Comparison of ENCODE assay signal across 8 cellular contexts in genomic region chr4:88284378-88285234, GRCh38. TPM values are rescaled to one million over a fixed set of nuclear protein-coding genes. Genes with fewer than 3 reads are reported as not detected.
DNase-seq lines count a peak whose midpoint lies in the region; ATAC-seq and TF ChIP-seq lines count a peak whose summit lies in the region.

Gene PPM1K, minus strand, starts transcription at chr4:88284561. Its CDS starts 5,978 bp downstream, at chr4:88278583.

- peak within 1 kb of the TSS; percentile 98 for H3K4me3 Mint-ChIP-seq in HFFc6
- peak within 1 kb of the TSS; percentile 89 for H3K4me3 Mint-ChIP-seq in activated naive CD4-positive, alpha-beta T cell treated with anti-CD3 and anti-CD28 coated beads, Interleukin-2, amount 10 ng/mL, durations not matched to agents 7 days and 5 days

- peaks cover 28% of the 10 kb centered on the region for H3K4me1 Mint-ChIP-seq in HFFc6 (ENCODE audit: low read depth)
- peaks cover 43% of the 10 kb centered on the region for H3K4me1 Mint-ChIP-seq in activated naive CD4-positive, alpha-beta T cell treated with anti-CD3 and anti-CD28 coated beads, Interleukin-2, amount 10 ng/mL, durations not matched to agents 7 days and 5 days

- H3K4me1 ChIP-seq in gastroesophageal sphincter: peaks cover 0 to 65% (median 0%) of the 10 kb centered on the region in 3 donors
- H3K4me1 ChIP-seq in neutrophil (ENCODE audit: control insufficient read depth in 1 of 2, insufficient read depth in 1 of 2, low read depth in 1 of 2, low read length in 1 of 2): peaks cover 15 to 19% of the 10 kb centered on the region in 2 experiments

- peaks cover 6% of the 10 kb centered on the region for H3K27me3 Mint-ChIP-seq in HFFc6 (ENCODE audit: insufficient read depth)
- peaks cover 3% of the 10 kb centered on the region for H3K27me3 Mint-ChIP-seq in activated naive CD4-positive, alpha-beta T cell treated with anti-CD3 and anti-CD28 coated beads, Interleukin-2, amount 10 ng/mL, durations not matched to agents 7 days and 5 days

- TF ChIP-seq CTCF in HFFc6 (IDR thresholded peaks at IDR 0.05): peak; percentile 59
- no peak for TF ChIP-seq CTCF in NB4 (IDR thresholded peaks at IDR 0.05; ENCODE audit: low read depth, low read length)
- TF ChIP-seq CTCF in gastroesophageal sphincter (IDR thresholded peaks at IDR 0.05): peak in 2 of 4 experiments; percentile 33 to 38
- peak; percentile 60 for TF ChIP-seq CTCF in neutrophil (IDR thresholded peaks at IDR 0.05)

- H3K9me3 ChIP-seq in SK-N-MC (ENCODE audit: low read depth, low read length) (no peaks in the 10 kb centered on the region), gastroesophageal sphincter (no peaks in the 10 kb centered on the region), neutrophil (no peaks in the 10 kb centered on the region)

- WGBS in gastroesophageal sphincter (ENCODE audit: low coverage in 1 of 2), 2 donors: 0 to 1% methylated on average over 3 to 19 of the region's 56 CpGs

- peak; percentile 96 for ATAC-seq in gastroesophageal sphincter

- TF ChIP-seq EP300 in gastroesophageal sphincter (IDR thresholded peaks at IDR 0.05): no peak

- no peaks in the 10 kb centered on the region for H3K36me3 ChIP-seq in SK-N-MC (ENCODE audit: insufficient read depth, low read length)
- no peaks in the 10 kb centered on the region for H3K36me3 ChIP-seq in gastroesophageal sphincter
- H3K36me3 ChIP-seq in neutrophil: no peaks in the 10 kb centered on the region

- CTCF ChIA-PET in activated naive CD4-positive, alpha-beta T cell treated with anti-CD3 and anti-CD28 coated beads, Interleukin-2, amount 10 ng/mL, durations not matched to agents 7 days and 5 days (lab: Charles Lee): interaction anchor here (1.0 to 2.0 kb wide), 8 partner anchors 21 to 230 kb away, joined by 3 to 6 read pairs (median 5); partner anchors contain the start of genes HERC5 and HERC6

- DNase-seq in GM04504 (ENCODE audit: low read depth): peak; percentile 96
- peak; percentile 99 for DNase-seq in HFFc6
- DNase-seq in NB4 (ENCODE audit: low read depth): peak; percentile 98
- DNase-seq in SK-N-MC (ENCODE audit: low read depth, low spot score): peak; percentile 80
- DNase-seq in activated naive CD4-positive, alpha-beta T cell treated with anti-CD3 and anti-CD28 coated beads, Interleukin-2, amount 10 ng/mL, durations not matched to agents 7 days and 5 days: peak; percentile 100
- DNase-seq in substantia nigra (lab: John Stamatoyannopoulos, UW): peak; percentile 95 to 100 (median 99)

- H3K36me3 Mint-ChIP-seq in HFFc6 (ENCODE audit: low read depth): no peaks in the 10 kb centered on the region
- H3K36me3 Mint-ChIP-seq in activated naive CD4-positive, alpha-beta T cell treated with anti-CD3 and anti-CD28 coated beads, Interleukin-2, amount 10 ng/mL, durations not matched to agents 7 days and 5 days: peaks cover 18% of the 10 kb centered on the region

- H3K4me3 ChIP-seq in NB4 (ENCODE audit: low read depth, low read length): peak within 1 kb of the TSS; percentile 82
- peak within 1 kb of the TSS; percentile 97 for H3K4me3 ChIP-seq in SK-N-MC
- peak within 1 kb of the TSS; percentile 81 to 92 for H3K4me3 ChIP-seq in gastroesophageal sphincter
- H3K4me3 ChIP-seq in neutrophil (ENCODE audit: low read depth in 1 of 2, low read length in 1 of 2): peak within 1 kb of the TSS; percentile 76 to 91

- peak within 1 kb of the TSS; percentile 49; the same call in 1 of the 2 replicates for H3K27ac ChIP-seq in SK-N-MC
- H3K27ac ChIP-seq in gastroesophageal sphincter: peak within 1 kb of the TSS; percentile 99 to 100 (median 99)
- H3K27ac ChIP-seq in neutrophil: peak within 1 kb of the TSS; percentile 58
- peak within 1 kb of the TSS; percentile 97 for H3K27ac ChIP-seq in substantia nigra (ENCODE audit: low read depth, low read length, poor library complexity, severe bottlenecking)

- H3K9me3 Mint-ChIP-seq in HFFc6: no peaks in the 10 kb centered on the region
- no peaks in the 10 kb centered on the region for H3K9me3 Mint-ChIP-seq in activated naive CD4-positive, alpha-beta T cell treated with anti-CD3 and anti-CD28 coated beads, Interleukin-2, amount 10 ng/mL, durations not matched to agents 7 days and 5 days

- H3K27ac Mint-ChIP-seq in HFFc6: peak within 1 kb of the TSS; percentile 96
- H3K27ac Mint-ChIP-seq in activated naive CD4-positive, alpha-beta T cell treated with anti-CD3 and anti-CD28 coated beads, Interleukin-2, amount 10 ng/mL, durations not matched to agents 7 days and 5 days: peak within 1 kb of the TSS; percentile 99

- H3K27me3 ChIP-seq in gastroesophageal sphincter (no peaks in the 10 kb centered on the region), neutrophil (peaks cover 8% of the 10 kb centered on the region)

- peak within 1 kb of the TSS; percentile 78 for H3K9ac ChIP-seq in SK-N-MC (ENCODE audit: insufficient read length)

- TF ChIP-seq POLR2A in NB4 (IDR thresholded peaks at IDR 0.05; ENCODE audit: extremely low read depth, insufficient read length): peak; percentile 43
- peak; percentile 77 to 87 for TF ChIP-seq POLR2A in gastroesophageal sphincter (IDR thresholded peaks at IDR 0.05)

RNA-seq across cellular contexts. Expression of gene PPM1K, which starts in this region (rescaled TPM):
- 10 to 100 TPM in 1 of 6 experiments, 1 to 10 TPM in 5; 5.8 to 11.6 (median 6.7) TPM for total RNA-seq in HFFc6 (2021; fragmentation: NEBNext Ultra II Directional; extraction: Animal tissue kit (Norgen Biotek cat#: 25700))
- total RNA-seq in gastroesophageal sphincter: 10 to 100 TPM; 18.9 to 59.3 (median 38.2) TPM

Comparison
In these comparisons a context has a peak if more than half of its experiments do, and no peak if none do; other contexts are left out.
1. Peak in every context shown above with its lines: DNase-seq, ATAC-seq, H3K4me3 ChIP-seq and H3K27ac ChIP-seq.
2. H3K27ac ChIP-seq: peak in every context shown above with its lines; median percentile 99 in gastroesophageal sphincter; 97 in substantia nigra; 58 in neutrophil; 49 in SK-N-MC.